Comparison of ENCODE assay signal across 18 cellular contexts in genomic region chr9:137358126-137358525, GRCh38.
"Had no signal": no experiment of that assay in that cellular context is flagged by ENCODE, and none has a peak within 500 bp of the region (broad histone marks: within the 10 kb centered on the region; RNA-seq: fewer than 3 reads in every experiment).

No MANE protein-coding gene starts in this region.

- DNase-seq: activated CD4-positive, alpha-beta memory T cell treated with anti-CD3 and anti-CD28 coated beads for 36 hours; activated CD4-positive, alpha-beta T cell treated with anti-CD3 and anti-CD28 coated beads, Interleukin-2, amount 10 ng/mL, durations not matched to agents 7 days and 5 days; activated CD4-positive, CD25-positive, alpha-beta regulatory T cell treated with anti-CD3 and anti-CD28 coated beads, Interleukin-2, amount 50 U/mL, for 72 hours; activated CD8-positive, alpha-beta memory T cell treated with anti-CD3 and anti-CD28 coated beads for 24 hours; activated gamma-delta T cell treated with Interleukin-2 at 50 U/mL for 16 hours; activated naive CD4-positive, alpha-beta T cell treated with anti-CD3 and anti-CD28 coated beads, Interleukin-2, amount 10 ng/mL, durations not matched to agents 7 days and 5 days; activated naive CD8-positive, alpha-beta T cell treated with anti-CD3 and anti-CD28 coated beads for 36 hours; activated T-cell treated with anti-CD3 and anti-CD28 coated beads, Interleukin-2, amount 50 U/mL, for 72 hours; brain microvascular endothelial cell; Kasumi-1; KBM-7; NCI-H1105 treated with DMSO at 0.1 percent for 48 hours; NCI-H1436 treated with DMSO at 0.1 percent for 48 hours; NCI-H187; NCI-H2081; NCI-H524; Peyer's patch; SHP77 had no signal

- ATAC-seq: activated T-cell treated with anti-CD3 and anti-CD28 coated beads, Interleukin-2, amount 50 U/mL, for 72 hours had no signal

- H3K27ac ChIP-seq: brain microvascular endothelial cell, Peyer's patch had no signal

- H3K27me3 ChIP-seq: brain microvascular endothelial cell, Peyer's patch had no signal

- H3K36me3 ChIP-seq: brain microvascular endothelial cell, Peyer's patch had no signal

- H3K4me1 ChIP-seq: Peyer's patch had no signal

- H3K4me3 ChIP-seq: Peyer's patch had no signal
